29 cellular contexts compared by ENCODE assay signal in genomic region chr1:171772312-171772711, GRCh38. TPM values are rescaled to one million over a fixed set of nuclear protein-coding genes. Genes with fewer than 3 reads are reported as not detected.
DNase-seq lines count a peak whose midpoint lies in the region; ATAC-seq, FAIRE-seq and TF ChIP-seq lines count a peak whose summit lies in the region.
"Had no signal": no experiment of that assay in that cellular context is flagged by ENCODE, and none has a peak within 500 bp of the region (broad histone marks: within the 10 kb centered on the region; RNA-seq: fewer than 3 reads in every experiment).

No MANE protein-coding gene starts in this region.

- no peak for TF ChIP-seq EP300 in GM12878 (IDR thresholded peaks at IDR 0.05; ENCODE audit: borderline replicate concordance in 1 of 2, control insufficient read depth in 1 of 2, low read depth in 2 of 2, low read length in 2 of 2)

- no peaks in the 10 kb centered on the region for H3K79me2 ChIP-seq in GM12878 (ENCODE audit: control insufficient read depth, insufficient read depth, low read length)

- no peaks in the 10 kb centered on the region for H3K27me3 ChIP-seq in GM12878 (replicated peaks in 1 of 2; ENCODE audit: control insufficient read depth in 2 of 2, insufficient read depth in 2 of 2, low read length in 1 of 2)
- H3K27me3 ChIP-seq: SJCRH30 had no signal

- DNase-seq in GM12878 (ENCODE audit: low read depth, low spot score) = no peak
- DNase-seq in stimulated activated effector memory CD8-positive, alpha-beta T cell treated with anti-CD3 and anti-CD28 coated beads, Interleukin-12 subunit alpha, Interleukin-12 subunit beta, amount 100 ng/mL, for 72 hours (ENCODE audit: low spot score in 2 of 2) = no peak
- DNase-seq in nucleus accumbens (lab: John Stamatoyannopoulos, UW) = no peak
- DNase-seq: Calu3, DMS79 treated with DMSO at 0.1 percent for 48 hours, GF-D8, GOT3, HCEC 1CT, Kasumi-1, NCI-H1092 treated with DMSO at 0.1 percent for 48 hours, NCI-H1436, NCI-H187, NCI-H2081 treated with DMSO at 0.1 percent for 48 hours, NCI-H2171, NCI-H524, NCI-H748 treated with DMSO at 0.1 percent for 48 hours, PC-9, SJCRH30, T-helper 17 cell had no signal

- POLR2A ChIA-PET in GM12878 (lab: Charles Lee) = interaction anchor here (0.5 kb wide), 1 partner anchor 8 kb away, joined by 3 read pairs; no protein-coding TSS in a partner anchor

- H3K27ac ChIP-seq in GM12878 (ENCODE audit: control insufficient read depth, insufficient read depth) = no peak overlapping the region
- H3K27ac ChIP-seq: PC-9, SJCRH30 had no signal

- TF ChIP-seq POLR2A in GM12878 (IDR thresholded peaks at IDR 0.05; ENCODE audit: low read depth, low read length) = no peak

- no peak overlapping the region for H3K4me3 ChIP-seq in GM12878
- H3K4me3 ChIP-seq: PC-9, SJCRH30 had no signal

- WGBS in GM12878 (ENCODE audit: insufficient coverage, insufficient replicate concordance, low lambda C conversion rate, missing lambda C conversion rate) = 2% methylated on average over 2 of the region's 2 CpGs

- no peak for TF ChIP-seq RAD21 in GM12878 (IDR thresholded peaks at IDR 0.05; ENCODE audit: insufficient read depth, low read depth, low read length)

- no peaks in the 10 kb centered on the region for H3K36me3 ChIP-seq in GM12878 (ENCODE audit: control insufficient read depth in 2 of 2, insufficient read depth in 2 of 2, low read length in 1 of 2)
- H3K36me3 ChIP-seq: SJCRH30 had no signal

- in situ Hi-C loops in GM12878 (cut with MboI) = no loop called here

- no peaks in the 10 kb centered on the region for H3K9me3 Mint-ChIP-seq in activated T-helper 17 cell treated with anti-CD3 and anti-CD28 coated beads, Interleukin-2, amount 50 U/mL, for 72 hours
- no peaks in the 10 kb centered on the region for H3K9me3 Mint-ChIP-seq in stimulated activated effector memory CD8-positive, alpha-beta T cell treated with anti-CD3 and anti-CD28 coated beads, Interleukin-12 subunit alpha, Interleukin-12 subunit beta, amount 100 ng/mL, for 72 hours
- H3K9me3 Mint-ChIP-seq: CD14-positive monocyte had no signal

- CTCF ChIA-PET in GM12878 (lab: Yijun Ruan, JAX) = no interaction called here

- no peak overlapping the region for H3K4me2 ChIP-seq in GM12878 (ENCODE audit: control insufficient read depth, insufficient read depth)
- H3K4me2 ChIP-seq: PC-9 had no signal

- H3K27me3 Mint-ChIP-seq in activated T-helper 17 cell treated with anti-CD3 and anti-CD28 coated beads, Interleukin-2, amount 50 U/mL, for 72 hours = peaks cover 6% of the 10 kb centered on the region

- intact Hi-C loops in GM12878 (cut with micrococcal nuclease; ENCODE audit: unreplicated experiment) = no loop called here

- peaks cover under 1% of the 10 kb centered on the region for H3K4me1 Mint-ChIP-seq in activated T-helper 17 cell treated with anti-CD3 and anti-CD28 coated beads, Interleukin-2, amount 50 U/mL, for 72 hours
- no peaks in the 10 kb centered on the region for H3K4me1 Mint-ChIP-seq in stimulated activated effector memory CD8-positive, alpha-beta T cell treated with anti-CD3 and anti-CD28 coated beads, Interleukin-12 subunit alpha, Interleukin-12 subunit beta, amount 100 ng/mL, for 72 hours
- H3K4me1 Mint-ChIP-seq: T-helper 17 cell had no signal

- RAD21 ChIA-PET in GM12878 (lab: Charles Lee; ENCODE audit: unreplicated experiment) = interaction anchor here (0.6 kb wide), 1 partner anchor 163 kb away, joined by 4 read pairs; no protein-coding TSS in a partner anchor

- no peak overlapping the region for H3K9ac ChIP-seq in GM12878 (ENCODE audit: control insufficient read depth, insufficient read depth, low read length)

- no peaks in the 10 kb centered on the region for H3K4me1 ChIP-seq in GM12878 (ENCODE audit: control insufficient read depth, insufficient read depth, low read length)
- H3K4me1 ChIP-seq: SJCRH30 had no signal

- no peak overlapping the region for H3K27ac Mint-ChIP-seq in activated T-helper 17 cell treated with anti-CD3 and anti-CD28 coated beads, Interleukin-2, amount 50 U/mL, for 72 hours
- no peak overlapping the region for H3K27ac Mint-ChIP-seq in stimulated activated effector memory CD8-positive, alpha-beta T cell treated with anti-CD3 and anti-CD28 coated beads, Interleukin-12 subunit alpha, Interleukin-12 subunit beta, amount 100 ng/mL, for 72 hours
- H3K27ac Mint-ChIP-seq: B cell, T-helper 17 cell had no signal

- H4K20me1 ChIP-seq in GM12878 (ENCODE audit: control insufficient read depth, insufficient read depth) = no peaks in the 10 kb centered on the region

- FAIRE-seq in GM12878 (lab: Jason Lieb, UNC) = no peak
- FAIRE-seq: GM19239, HepG2 had no signal

- BruUV-seq in GM12878 (replicated peaks; lab: Mats Ljungman, UMichigan) = no TSS peak

- no peak overlapping the region for H2AFZ ChIP-seq in GM12878 (ENCODE audit: control insufficient read depth, low read depth, low read length)
- H2AFZ ChIP-seq: PC-9 had no signal

- no peaks in the 10 kb centered on the region for H3K36me3 Mint-ChIP-seq in activated T-helper 17 cell treated with anti-CD3 and anti-CD28 coated beads, Interleukin-2, amount 50 U/mL, for 72 hours (ENCODE audit: low read depth)
- H3K36me3 Mint-ChIP-seq in stimulated activated effector memory CD8-positive, alpha-beta T cell treated with anti-CD3 and anti-CD28 coated beads, Interleukin-12 subunit alpha, Interleukin-12 subunit beta, amount 100 ng/mL, for 72 hours = no peaks in the 10 kb centered on the region
- H3K36me3 Mint-ChIP-seq: CD14-positive monocyte had no signal

- SMC1A ChIA-PET in GM12878 (lab: Charles Lee; ENCODE audit: uncharacterized antibody, unreplicated experiment) = interaction anchor here (0.8 to 1.5 kb wide), 2 partner anchors 9 to 29 kb away, joined by 3 read pairs; partner anchors contain the start of gene METTL13

- no peaks in the 10 kb centered on the region for H3K9me3 ChIP-seq in GM12878 (replicated peaks; ENCODE audit: control insufficient read depth, insufficient read depth, low read length)
- H3K9me3 ChIP-seq: SJCRH30 had no signal

- H3K4me3 Mint-ChIP-seq in activated T-helper 17 cell treated with anti-CD3 and anti-CD28 coated beads, Interleukin-2, amount 50 U/mL, for 72 hours = no peak overlapping the region
- H3K4me3 Mint-ChIP-seq in stimulated activated effector memory CD8-positive, alpha-beta T cell treated with anti-CD3 and anti-CD28 coated beads, Interleukin-12 subunit alpha, Interleukin-12 subunit beta, amount 100 ng/mL, for 72 hours = no peak overlapping the region
- H3K4me3 Mint-ChIP-seq: B cell, CD14-positive monocyte, T-helper 17 cell had no signal

- peak; percentile 74 for ATAC-seq in GM21390 (IDR thresholded peaks at IDR 0.05; ENCODE audit: unreplicated experiment)
- peak; percentile 53 for ATAC-seq in HG03159 (IDR thresholded peaks at IDR 0.05; ENCODE audit: unreplicated experiment)
- ATAC-seq in GM12878 = peak; percentile 44; the same call in 2 of the 3 replicates
- no peak for ATAC-seq in activated T-helper 17 cell treated with anti-CD3 and anti-CD28 coated beads, Interleukin-2, amount 50 U/mL, for 72 hours (replicated peaks)
- no peak for ATAC-seq in stimulated activated effector memory CD8-positive, alpha-beta T cell treated with anti-CD3 and anti-CD28 coated beads, Interleukin-12 subunit alpha, Interleukin-12 subunit beta, amount 100 ng/mL, for 72 hours
- no peak for ATAC-seq in GM21367 (IDR thresholded peaks at IDR 0.05; ENCODE audit: unreplicated experiment)
- ATAC-seq: HepG2, Right ventricle myocardium inferior, SK-N-SH treated with all-trans-retinoic acid at 6 μM for 48 hours, T-helper 17 cell had no signal

- no peak for TF ChIP-seq CTCF in GM12878 (IDR thresholded peaks at IDR 0.05 in 2 of 3, conservative IDR thresholded peaks at IDR 0.05 in 1 of 3; ENCODE audit: control insufficient read depth in 2 of 3, extremely low read depth in 1 of 3, insufficient read depth in 1 of 3, low read depth in 3 of 3, low read length in 3 of 3)

TF ChIP-seq in GM12878, 131 proteins besides CTCF, POLR2A, EP300 and RAD21 (continues in another document):
- no peak for TF ChIP-seq MTA2 (IDR thresholded peaks at IDR 0.05; ENCODE audit: low read depth)

RNA-seq across cellular contexts. Expression of gene METTL13, which starts 9.1 kb away (rescaled TPM):
- total RNA-seq in GM12878 (2013; cell fraction: nucleolus; rRNA removed) = 22.6 and 28.0 TPM in 2 replicates
- total RNA-seq in GM12878 (2014; rRNA removed) = 35.6 and 35.7 TPM in 2 replicates
- total RNA-seq in GM12878 (2014; rRNA removed; fragmentation: Illumina TruSeq; extraction: Trizol) = 27.4 and 28.7 TPM in 2 replicates
- total RNA-seq in GM12878 (2021) = 34.8 and 37.1 TPM in 2 replicates
- 21.0 TPM for polyA plus RNA-seq in GM12878 (2011; ENCODE audit: low read depth)
- 43.9 and 47.2 TPM in 2 replicates for polyA plus RNA-seq in GM12878 (2011; rRNA removed)
- polyA plus RNA-seq in GM12878 (2011; cell fraction: cytosol; rRNA removed) = 47.5 and 48.1 TPM in 2 replicates
- polyA plus RNA-seq in GM12878 (2011; cell fraction: nucleus; rRNA removed) = 28.6 and 32.8 TPM in 2 replicates
- polyA plus RNA-seq in GM12878 (2012) = 22.9 and 25.6 TPM in 2 replicates
- polyA plus RNA-seq in GM12878 (2014; fragmentation: Illumina TruSeq; extraction: Trizol) = 36.4 and 37.7 TPM in 2 replicates
- polyA plus RNA-seq in GM12878 (2014; fragmentation: Nextera tagmentation; extraction: Ambion mirVana) = 10 to 100 TPM; 12.2 to 16.8 TPM
- polyA plus RNA-seq in GM12878 (2014; rRNA removed) = 32.0 and 34.3 TPM in 2 replicates
- polyA plus RNA-seq in GM12878 (2016; fragmentation: Nextera tagmentation; extraction: Ambion mirVana) = 10 to 100 TPM; 34.3 to 38.3 TPM
- 55.0 and 70.1 TPM in 2 replicates for polyA minus RNA-seq in GM12878 (2011; rRNA and poly(A)+ RNA removed)
- 14.3 and 20.2 TPM in 2 replicates for polyA minus RNA-seq in GM12878 (2011; cell fraction: cytosol; rRNA and poly(A)+ RNA removed)
- polyA minus RNA-seq in GM12878 (2011; cell fraction: nucleus; rRNA and poly(A)+ RNA removed) = 18.7 and 30.4 TPM in 2 replicates
- total RNA-seq in activated T-helper 17 cell treated with anti-CD3 and anti-CD28 coated beads, Interleukin-2, amount 50 U/mL, for 72 hours = 10 to 100 TPM; 77.7 to 83.1 TPM

RNA-seq across cellular contexts. Expression of gene VAMP4, which starts 30.4 kb away (rescaled TPM):
- total RNA-seq in GM12878 (2013; cell fraction: nucleolus; rRNA removed) = 8.2 and 8.6 TPM in 2 replicates
- total RNA-seq in GM12878 (2014; rRNA removed) (1.5 and 2.8 TPM in 2 replicates), GM12878 (2014; rRNA removed; fragmentation: Illumina TruSeq; extraction: Trizol) (4.2 and 4.3 TPM in 2 replicates), GM12878 (2021) (3.4 and 4.6 TPM in 2 replicates)
- polyA plus RNA-seq in GM12878 (2011; ENCODE audit: low read depth) = 3.1 TPM
- polyA plus RNA-seq in GM12878 (2011; rRNA removed) (6.3 and 13.7 TPM in 2 replicates), GM12878 (2014; fragmentation: Illumina TruSeq; extraction: Trizol) (5.2 and 6.6 TPM in 2 replicates), GM12878 (2014; fragmentation: Nextera tagmentation; extraction: Ambion mirVana) (1 to 10 TPM in 1 of 2 experiments, under 1 TPM in 1; 0.90 to 1.5 TPM), GM12878 (2014; rRNA removed) (3.5 and 4.0 TPM in 2 replicates), GM12878 (2016; fragmentation: Nextera tagmentation; extraction: Ambion mirVana) (1 to 10 TPM; 4.3 to 7.9 TPM)
- 1.8 and 1.9 TPM in 2 replicates for polyA plus RNA-seq in GM12878 (2011; cell fraction: cytosol; rRNA removed)
- 4.7 and 5.2 TPM in 2 replicates for polyA plus RNA-seq in GM12878 (2011; cell fraction: nucleus; rRNA removed)
- polyA plus RNA-seq in GM12878 (2012) = 5.3 and 6.6 TPM in 2 replicates
- 1.6 and 2.4 TPM in 2 replicates for polyA minus RNA-seq in GM12878 (2011; rRNA and poly(A)+ RNA removed)
- 1.2 and 4.9 TPM in 2 replicates for polyA minus RNA-seq in GM12878 (2011; cell fraction: cytosol; rRNA and poly(A)+ RNA removed)
- polyA minus RNA-seq in GM12878 (2011; cell fraction: nucleus; rRNA and poly(A)+ RNA removed) = 1.6 and 2.4 TPM in 2 replicates
- total RNA-seq in activated T-helper 17 cell treated with anti-CD3 and anti-CD28 coated beads, Interleukin-2, amount 50 U/mL, for 72 hours = 10 to 100 TPM; 14.4 to 16.3 TPM

Comparison
In these comparisons a context has a peak if more than half of its experiments do, and no peak if none do; other contexts are left out.
1. ATAC-seq: peak in GM21390 (single experiment), HG03159 (single experiment) and GM12878 (single experiment); none in activated T-helper 17 cell treated with anti-CD3 and anti-CD28 coated beads, Interleukin-2, amount 50 U/mL, for 72 hours (single experiment), stimulated activated effector memory CD8-positive, alpha-beta T cell treated with anti-CD3 and anti-CD28 coated beads, Interleukin-12 subunit alpha, Interleukin-12 subunit beta, amount 100 ng/mL, for 72 hours (single experiment) and GM21367 (single experiment).